In the genomic region with DNA sequence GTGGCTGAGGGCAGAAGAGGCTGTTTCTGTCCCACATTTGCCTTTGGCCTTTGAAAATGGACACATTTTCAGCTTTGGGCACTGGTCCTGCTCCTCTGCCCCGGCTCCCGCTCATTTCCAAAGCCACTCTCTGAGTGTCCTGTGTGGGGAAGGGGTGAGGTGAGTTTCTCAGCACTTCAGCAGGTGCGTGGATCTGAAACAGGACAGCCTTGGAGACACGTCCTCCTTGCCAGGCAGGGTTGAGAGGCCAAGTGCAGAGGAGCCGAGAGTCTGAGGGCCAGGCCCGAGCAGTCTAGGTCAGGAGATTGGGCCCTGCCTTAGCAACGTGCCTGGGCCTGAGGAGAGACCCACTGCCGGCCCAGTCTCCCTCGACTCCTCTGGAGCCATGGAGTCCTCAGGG, we compare ENCODE assay signal across 22 cellular contexts. TPM values are rescaled to one million over a fixed set of nuclear protein-coding genes. Genes with fewer than 3 reads are reported as not detected.
DNase-seq lines count a peak whose midpoint lies in the region; ATAC-seq and TF ChIP-seq lines count a peak whose summit lies in the region.
"Had no signal": no experiment of that assay in that cellular context is flagged by ENCODE, and none has a peak within 500 bp of the region (broad histone marks: within the 10 kb centered on the region; RNA-seq: fewer than 3 reads in every experiment).

No MANE protein-coding gene starts in this region.

- no peaks in the 10 kb centered on the region for H3K79me2 ChIP-seq in H9 (ENCODE audit: insufficient read depth, low read length)

- ATAC-seq in body of pancreas = no peak
- ATAC-seq: A549 had no signal

- no peak overlapping the region for H4K91ac ChIP-seq in H9 (ENCODE audit: insufficient read length, low read depth, low read length)

- no peak for TF ChIP-seq POLR2A in body of pancreas (IDR thresholded peaks at IDR 0.05)

- no peak overlapping the region for H2AK5ac ChIP-seq in H9 (ENCODE audit: insufficient read length, low read length)

- H3K4me3 Mint-ChIP-seq in H9 (no peak overlapping the region), endodermal cell (no peak overlapping the region), progenitor cell of endocrine pancreas (ENCODE audit: low read depth) (no peak overlapping the region)
- H3K4me3 Mint-ChIP-seq: CD8-positive, alpha-beta memory T cell; GM23338 had no signal

- no peak overlapping the region for H3K23ac ChIP-seq in H9 (ENCODE audit: insufficient read length, low read depth, low read length)

- H3K27me3 Mint-ChIP-seq in H9 (ENCODE audit: low read depth) (no peaks in the 10 kb centered on the region; the same call in none of the 2 replicates), endodermal cell (ENCODE audit: insufficient read depth) (peaks cover 20% of the 10 kb centered on the region), progenitor cell of endocrine pancreas (peaks cover 15% of the 10 kb centered on the region)

- H3K27ac Mint-ChIP-seq in H9 = no peak overlapping the region
- H3K27ac Mint-ChIP-seq in endodermal cell = no peak overlapping the region
- no peak overlapping the region for H3K27ac Mint-ChIP-seq in progenitor cell of endocrine pancreas
- H3K27ac Mint-ChIP-seq: GM23338 had no signal

- peak overlapping the region; percentile 85 for H3K4me2 ChIP-seq in BLaER1
- no peak overlapping the region for H3K4me2 ChIP-seq in H9 (ENCODE audit: insufficient read depth, insufficient read length, low read length)
- H3K4me2 ChIP-seq: A549, GM23338 had no signal

- no peak overlapping the region for H2AFZ ChIP-seq in H9 (ENCODE audit: low read length)
- H2AFZ ChIP-seq: GM23338 had no signal

- H3K9ac ChIP-seq in BLaER1 (no peak overlapping the region), H9 (ENCODE audit: extremely low read depth, insufficient read length, low read length) (no peak overlapping the region), endodermal cell (ENCODE audit: extremely low read depth, low read length, poor library complexity, severe bottlenecking) (no peak overlapping the region)

- peak overlapping the region; percentile 71 for H3K27ac ChIP-seq in BLaER1
- no peak overlapping the region for H3K27ac ChIP-seq in H9 (ENCODE audit: insufficient read length, low read depth, low read length)
- no peak overlapping the region for H3K27ac ChIP-seq in endodermal cell (ENCODE audit: low read depth, low read length)
- no peak overlapping the region for H3K27ac ChIP-seq in body of pancreas
- H3K27ac ChIP-seq: A549 had no signal

- no peak overlapping the region for H4K8ac ChIP-seq in H9 (replicated peaks; ENCODE audit: insufficient read length, low read depth, low read length)

- H3K18ac ChIP-seq in H9 (ENCODE audit: insufficient read length, low read depth, low read length) = no peak overlapping the region

- H3K36me3 Mint-ChIP-seq in H9 (ENCODE audit: insufficient read depth in 1 of 3, low read depth in 3 of 3) (no peaks in the 10 kb centered on the region; a peak in 1 of 7 replicates), endodermal cell (ENCODE audit: low read depth) (no peaks in the 10 kb centered on the region), progenitor cell of endocrine pancreas (ENCODE audit: insufficient read depth) (no peaks in the 10 kb centered on the region)
- H3K36me3 Mint-ChIP-seq: CD8-positive, alpha-beta memory T cell had no signal

- H3K9me3 Mint-ChIP-seq in H9 (no peaks in the 10 kb centered on the region), endodermal cell (no peaks in the 10 kb centered on the region), progenitor cell of endocrine pancreas (ENCODE audit: low read depth) (no peaks in the 10 kb centered on the region)
- H3K9me3 Mint-ChIP-seq: GM23338 had no signal

- no peaks in the 10 kb centered on the region for H4K20me1 ChIP-seq in BLaER1
- H4K20me1 ChIP-seq in H9 (ENCODE audit: control insufficient read depth, insufficient read depth, insufficient read length) = no peaks in the 10 kb centered on the region

- WGBS in H9 (ENCODE audit: extremely low coverage, insufficient read length, low lambda C conversion rate) = no CpG with 5 or more reads among the region's 9 CpGs
- 93 to 94% methylated on average over 9 of the region's 9 CpGs for WGBS in endodermal cell (ENCODE audit: insufficient coverage in 1 of 2, insufficient read length in 1 of 2), 2 experiments
- 72 to 91% methylated on average over 7 to 9 of the region's 9 CpGs for WGBS in body of pancreas, 2 donors

- intact Hi-C loops in body of pancreas (cut with DNase I) = loop anchor here (10.0 kb wide), 1 partner anchor 509 kb away; a partner anchor contains a TSS

- H3K4ac ChIP-seq in H9 (ENCODE audit: low read depth, low read length) = no peak overlapping the region

- TF ChIP-seq CTCF in H9 (conservative IDR thresholded peaks at IDR 0.05) = no peak
- no peak for TF ChIP-seq CTCF in endodermal cell (conservative IDR thresholded peaks at IDR 0.05)
- no peak for TF ChIP-seq CTCF in body of pancreas (IDR thresholded peaks at IDR 0.05)
- no peak for TF ChIP-seq CTCF in progenitor cell of endocrine pancreas (IDR thresholded peaks at IDR 0.05; ENCODE audit: unreplicated experiment)

- H3K4me1 ChIP-seq in BLaER1 (peaks cover 43% of the 10 kb centered on the region), H9 (ENCODE audit: insufficient read depth, low read length) (no peaks in the 10 kb centered on the region), endodermal cell (ENCODE audit: control insufficient read depth, insufficient read depth, low read length) (no peaks in the 10 kb centered on the region), body of pancreas (no peaks in the 10 kb centered on the region)
- H3K4me1 ChIP-seq: A549 had no signal

- no peak overlapping the region for H3K56ac ChIP-seq in H9 (ENCODE audit: insufficient read length, low read depth, low read length)

- H2BK12ac ChIP-seq in H9 (ENCODE audit: insufficient read length, low read depth, low read length) = no peak overlapping the region

- DNase-seq in H9 (no peak), endodermal cell (peak; percentile 50), retina (peak; percentile 34), NCI-H345 (lab: John Stamatoyannopoulos, UW) (no peak), body of pancreas (no peak), progenitor cell of endocrine pancreas (ENCODE audit: low spot score, unreplicated experiment) (no peak)
- DNase-seq: C1 segment of cervical spinal cord; CD8-positive, alpha-beta memory T cell; DND-41; MM.1S; NCI-H1092 treated with DMSO at 0.1 percent for 48 hours; NCI-H146; NCI-H2029 treated with DMSO at 0.1 percent for 48 hours; NCI-H2171 treated with DMSO at 0.1 percent for 48 hours; NCI-H446 treated with DMSO at 0.1 percent for 48 hours; SHP77 treated with DMSO at 0.1 percent for 48 hours had no signal

- no peaks in the 10 kb centered on the region for H3K36me3 ChIP-seq in BLaER1
- H3K36me3 ChIP-seq in endodermal cell (ENCODE audit: control insufficient read depth, insufficient read depth, low read length) = no peaks in the 10 kb centered on the region
- H3K36me3 ChIP-seq in body of pancreas (replicated peaks in 1 of 2; ENCODE audit: insufficient read depth in 1 of 2, low read depth in 2 of 2) = no peaks in the 10 kb centered on the region

- H3K14ac ChIP-seq in H9 (ENCODE audit: insufficient read depth, low read length) = 0 out of 2 replicates have a peak overlapping the region, but pooled peaks have one; percentile 4

- H2BK20ac ChIP-seq in H9 (ENCODE audit: low read depth, low read length, poor library complexity, severe bottlenecking) = no peak overlapping the region

- H3T11ph ChIP-seq in H9 (ENCODE audit: low read length) = no peak overlapping the region

- H3K9me3 ChIP-seq in BLaER1 (no peaks in the 10 kb centered on the region), H9 (ENCODE audit: control insufficient read depth, low read depth, low read length) (no peaks in the 10 kb centered on the region), endodermal cell (ENCODE audit: control insufficient read depth, low read length) (no peaks in the 10 kb centered on the region), body of pancreas (no peaks in the 10 kb centered on the region)
- H3K9me3 ChIP-seq: A549 had no signal

- H2BK5ac ChIP-seq in H9 (ENCODE audit: insufficient read length, low read length) = no peak overlapping the region

- H3K4me3 ChIP-seq in BLaER1 (no peak overlapping the region), endodermal cell (ENCODE audit: low read length) (no peak overlapping the region), body of pancreas (no peak overlapping the region)
- H3K4me3 ChIP-seq: A549, GM23338 had no signal

- no peak overlapping the region for H4K5ac ChIP-seq in H9 (ENCODE audit: insufficient read length, low read depth, low read length)

- no peaks in the 10 kb centered on the region for H3K79me1 ChIP-seq in H9 (ENCODE audit: insufficient read depth, low read depth, low read length, poor library complexity, severe bottlenecking)

- H3K23me2 ChIP-seq in H9 (ENCODE audit: insufficient read length, low read depth, low read length, poor library complexity, severe bottlenecking) = no peaks in the 10 kb centered on the region

- no peak overlapping the region for H2BK120ac ChIP-seq in H9 (ENCODE audit: low read depth, low read length, poor library complexity, severe bottlenecking)

- peaks cover 14 to 24% of the 10 kb centered on the region in 2 experiments for H3K4me1 Mint-ChIP-seq in H9
- H3K4me1 Mint-ChIP-seq in endodermal cell = peaks cover 11% of the 10 kb centered on the region
- H3K4me1 Mint-ChIP-seq in progenitor cell of endocrine pancreas (ENCODE audit: low read depth) = no peaks in the 10 kb centered on the region
- H3K4me1 Mint-ChIP-seq: CD8-positive, alpha-beta memory T cell had no signal

- no peaks in the 10 kb centered on the region for H3K27me3 ChIP-seq in BLaER1
- no peaks in the 10 kb centered on the region; the same call in 1 of the 2 replicates for H3K27me3 ChIP-seq in H9 (ENCODE audit: insufficient read depth, low read length)
- peaks cover 5% of the 10 kb centered on the region for H3K27me3 ChIP-seq in endodermal cell (ENCODE audit: control insufficient read depth, insufficient read depth, low read length, poor library complexity, severe bottlenecking)
- H3K27me3 ChIP-seq in body of pancreas = no peaks in the 10 kb centered on the region

- H2BK15ac ChIP-seq in H9 (ENCODE audit: low read depth, low read length) = no peak overlapping the region

RNA-seq across cellular contexts. Expression of a gene that starts 21.9 kb away (rescaled TPM):
- total RNA-seq in H9 (2021) (not detected in 2 replicates), endodermal cell (not detected), body of pancreas (not detected), progenitor cell of endocrine pancreas (not detected in 2 replicates)
- polyA plus RNA-seq in endodermal cell (2013, experiment 1 of 2) = not detected
- polyA plus RNA-seq in endodermal cell (2013, experiment 2 of 2) = not detected
- total RNA-seq: CD8-positive, alpha-beta memory T cell; G401; GM23338; LHCN-M2; RPMI7951 had no signal
- polyA plus RNA-seq: CD8-positive, alpha-beta memory T cell; GM23338 had no signal

RNA-seq across cellular contexts. Expression of a gene that starts 27.4 kb away (rescaled TPM):
- 1.3 and 1.4 TPM in 2 replicates for total RNA-seq in H9 (2021)
- not detected for total RNA-seq in endodermal cell
- 0.11 TPM for polyA plus RNA-seq in endodermal cell (2013, experiment 1 of 2)
- not detected for polyA plus RNA-seq in endodermal cell (2013, experiment 2 of 2)
- total RNA-seq in body of pancreas = not detected
- total RNA-seq in progenitor cell of endocrine pancreas = not detected in 2 replicates
- total RNA-seq: CD8-positive, alpha-beta memory T cell; LHCN-M2; RPMI7951 had no signal
- polyA plus RNA-seq: CD8-positive, alpha-beta memory T cell had no signal

RNA-seq across cellular contexts. Expression of a gene that starts 53.5 kb away (rescaled TPM):
- total RNA-seq in H9 (2021) (8.2 and 8.4 TPM in 2 replicates), endodermal cell (1 to 10 TPM; 1.6 to 4.6 TPM), body of pancreas (under 1 TPM in 1 of 2 donors, not detected in 1; 0.26 TPM), progenitor cell of endocrine pancreas (2.0 and 2.9 TPM in 2 replicates)
- 16.1 TPM for polyA plus RNA-seq in endodermal cell (2013, experiment 1 of 2)
- polyA plus RNA-seq in endodermal cell (2013, experiment 2 of 2) = 12.0 TPM
- total RNA-seq: CD8-positive, alpha-beta memory T cell; LHCN-M2; RPMI7951 had no signal
- polyA plus RNA-seq: CD8-positive, alpha-beta memory T cell had no signal

RNA-seq across cellular contexts. Expression of a gene that starts 55.5 kb away (rescaled TPM):
- total RNA-seq in H9 (2021) (0.15 and 0.20 TPM in 2 replicates), endodermal cell (not detected), body of pancreas (under 1 TPM in 1 of 2 donors, not detected in 1; 0.52 TPM), progenitor cell of endocrine pancreas (not detected in 2 replicates)
- not detected for polyA plus RNA-seq in endodermal cell (2013, experiment 1 of 2)
- not detected for polyA plus RNA-seq in endodermal cell (2013, experiment 2 of 2)
- total RNA-seq: CD8-positive, alpha-beta memory T cell; LHCN-M2; RPMI7951 had no signal
- polyA plus RNA-seq: CD8-positive, alpha-beta memory T cell; GM23338 had no signal

Comparison
In these comparisons a context has a peak if more than half of its experiments do, and no peak if none do; other contexts are left out.
1. DNase-seq: peak in endodermal cell (single experiment) and retina (single experiment); none in H9 (single experiment), NCI-H345 (single experiment), body of pancreas (0 of 4) and progenitor cell of endocrine pancreas (single experiment).